ENCODE assay signal across 1 cellular context in the genomic region with DNA sequence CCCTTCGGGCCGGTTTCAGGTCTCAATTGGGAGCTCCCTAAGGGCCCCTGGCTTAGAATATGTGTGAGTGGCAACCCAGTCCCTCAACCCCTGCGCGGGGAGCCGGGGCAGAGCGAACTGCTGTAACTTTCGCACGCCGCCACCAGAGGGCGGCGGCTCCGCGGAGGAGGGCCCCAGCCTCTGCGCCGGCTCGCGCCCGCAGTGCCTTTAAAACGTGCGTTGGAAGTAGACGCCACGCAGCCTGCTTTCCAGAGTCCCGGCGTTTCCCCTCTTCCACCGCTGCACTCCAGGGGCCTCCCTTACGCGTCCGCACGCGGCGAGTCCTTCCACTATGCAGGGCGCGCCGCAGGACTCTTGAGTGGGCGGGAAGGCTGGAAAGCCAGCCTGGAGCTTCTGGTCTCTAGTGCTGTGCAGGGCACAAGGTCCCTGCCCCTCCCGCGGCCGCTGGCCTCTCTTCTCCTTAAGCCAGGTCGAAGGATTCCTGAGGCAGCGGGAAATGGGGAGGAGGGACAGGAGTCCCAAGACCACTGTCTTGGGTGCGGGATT.
TF ChIP-seq lines count a peak whose summit lies in the region.

No MANE protein-coding gene starts in this region.

TF ChIP-seq in K562, 482 proteins besides CTCF, POLR2A, EP300 and RAD21 (continued from another document and continues in another):
- TF ChIP-seq BRD4 (IDR thresholded peaks at IDR 0.05): no peak
- TF ChIP-seq HMG20A (CRISPR knock-in tag; conservative IDR thresholded peaks at IDR 0.05): no peak
- TF ChIP-seq U2AF2 (optimal IDR thresholded peaks at IDR 0.05; ENCODE audit: low read depth, low read length): no peak
- TF ChIP-seq CBFA2T3 (IDR thresholded peaks at IDR 0.05): no peak
- TF ChIP-seq HIVEP1 (CRISPR knock-in tag; IDR thresholded peaks at IDR 0.05): no peak
- TF ChIP-seq POLR3A (IDR thresholded peaks at IDR 0.05; ENCODE audit: borderline replicate concordance, extremely low read depth, insufficient read depth, insufficient read length): no peak
- TF ChIP-seq ZKSCAN3 (CRISPR knock-in tag; IDR thresholded peaks at IDR 0.05): no peak
- no peak for TF ChIP-seq RUNX1 (IDR thresholded peaks at IDR 0.05; ENCODE audit: low read depth)
- peak; percentile 50; the same call in 1 of the 2 replicates for TF ChIP-seq ZNF263 (CRISPR knock-in tag; IDR thresholded peaks at IDR 0.05; ENCODE audit: borderline replicate concordance)
- no peak for TF ChIP-seq MAFK (IDR thresholded peaks at IDR 0.05; ENCODE audit: low read length)
- TF ChIP-seq, protein P1, sequence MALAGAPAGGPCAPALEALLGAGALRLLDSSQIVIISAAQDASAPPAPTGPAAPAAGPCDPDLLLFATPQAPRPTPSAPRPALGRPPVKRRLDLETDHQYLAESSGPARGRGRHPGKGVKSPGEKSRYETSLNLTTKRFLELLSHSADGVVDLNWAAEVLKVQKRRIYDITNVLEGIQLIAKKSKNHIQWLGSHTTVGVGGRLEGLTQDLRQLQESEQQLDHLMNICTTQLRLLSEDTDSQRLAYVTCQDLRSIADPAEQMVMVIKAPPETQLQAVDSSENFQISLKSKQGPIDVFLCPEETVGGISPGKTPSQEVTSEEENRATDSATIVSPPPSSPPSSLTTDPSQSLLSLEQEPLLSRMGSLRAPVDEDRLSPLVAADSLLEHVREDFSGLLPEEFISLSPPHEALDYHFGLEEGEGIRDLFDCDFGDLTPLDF (CRISPR knock-in tag; IDR thresholded peaks at IDR 0.05): no peak
- TF ChIP-seq SIX5 (IDR thresholded peaks at IDR 0.05; ENCODE audit: borderline replicate concordance in 1 of 2, insufficient read depth in 1 of 2, low read depth in 1 of 2, low read length in 2 of 2): no peak
- no peak for TF ChIP-seq RBM34 (IDR thresholded peaks at IDR 0.05; ENCODE audit: borderline replicate concordance, insufficient read depth, low read length)
- TF ChIP-seq, protein P2, sequence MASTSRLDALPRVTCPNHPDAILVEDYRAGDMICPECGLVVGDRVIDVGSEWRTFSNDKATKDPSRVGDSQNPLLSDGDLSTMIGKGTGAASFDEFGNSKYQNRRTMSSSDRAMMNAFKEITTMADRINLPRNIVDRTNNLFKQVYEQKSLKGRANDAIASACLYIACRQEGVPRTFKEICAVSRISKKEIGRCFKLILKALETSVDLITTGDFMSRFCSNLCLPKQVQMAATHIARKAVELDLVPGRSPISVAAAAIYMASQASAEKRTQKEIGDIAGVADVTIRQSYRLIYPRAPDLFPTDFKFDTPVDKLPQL (IDR thresholded peaks at IDR 0.05; ENCODE audit: extremely low read depth, insufficient read length): no peak
- no peak for TF ChIP-seq FOXM1 (IDR thresholded peaks at IDR 0.05; ENCODE audit: low read depth)
- TF ChIP-seq FOXM1 (CRISPR knock-in tag; IDR thresholded peaks at IDR 0.05; ENCODE audit: low read depth): 0 out of 2 replicates have a peak, but pooled peaks have one; percentile 66
- TF ChIP-seq, protein P3, sequence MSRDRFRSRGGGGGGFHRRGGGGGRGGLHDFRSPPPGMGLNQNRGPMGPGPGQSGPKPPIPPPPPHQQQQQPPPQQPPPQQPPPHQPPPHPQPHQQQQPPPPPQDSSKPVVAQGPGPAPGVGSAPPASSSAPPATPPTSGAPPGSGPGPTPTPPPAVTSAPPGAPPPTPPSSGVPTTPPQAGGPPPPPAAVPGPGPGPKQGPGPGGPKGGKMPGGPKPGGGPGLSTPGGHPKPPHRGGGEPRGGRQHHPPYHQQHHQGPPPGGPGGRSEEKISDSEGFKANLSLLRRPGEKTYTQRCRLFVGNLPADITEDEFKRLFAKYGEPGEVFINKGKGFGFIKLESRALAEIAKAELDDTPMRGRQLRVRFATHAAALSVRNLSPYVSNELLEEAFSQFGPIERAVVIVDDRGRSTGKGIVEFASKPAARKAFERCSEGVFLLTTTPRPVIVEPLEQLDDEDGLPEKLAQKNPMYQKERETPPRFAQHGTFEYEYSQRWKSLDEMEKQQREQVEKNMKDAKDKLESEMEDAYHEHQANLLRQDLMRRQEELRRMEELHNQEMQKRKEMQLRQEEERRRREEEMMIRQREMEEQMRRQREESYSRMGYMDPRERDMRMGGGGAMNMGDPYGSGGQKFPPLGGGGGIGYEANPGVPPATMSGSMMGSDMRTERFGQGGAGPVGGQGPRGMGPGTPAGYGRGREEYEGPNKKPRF (IDR thresholded peaks at IDR 0.05; ENCODE audit: low read depth, low read length): no peak
- 0 out of 2 replicates have a peak, but pooled peaks have one; percentile 27 for TF ChIP-seq ZNF384 (IDR thresholded peaks at IDR 0.05; ENCODE audit: low read depth, low read length)
- no peak for TF ChIP-seq ARHGAP35 (IDR thresholded peaks at IDR 0.05; ENCODE audit: partially characterized antibody)
- TF ChIP-seq, protein P4, sequence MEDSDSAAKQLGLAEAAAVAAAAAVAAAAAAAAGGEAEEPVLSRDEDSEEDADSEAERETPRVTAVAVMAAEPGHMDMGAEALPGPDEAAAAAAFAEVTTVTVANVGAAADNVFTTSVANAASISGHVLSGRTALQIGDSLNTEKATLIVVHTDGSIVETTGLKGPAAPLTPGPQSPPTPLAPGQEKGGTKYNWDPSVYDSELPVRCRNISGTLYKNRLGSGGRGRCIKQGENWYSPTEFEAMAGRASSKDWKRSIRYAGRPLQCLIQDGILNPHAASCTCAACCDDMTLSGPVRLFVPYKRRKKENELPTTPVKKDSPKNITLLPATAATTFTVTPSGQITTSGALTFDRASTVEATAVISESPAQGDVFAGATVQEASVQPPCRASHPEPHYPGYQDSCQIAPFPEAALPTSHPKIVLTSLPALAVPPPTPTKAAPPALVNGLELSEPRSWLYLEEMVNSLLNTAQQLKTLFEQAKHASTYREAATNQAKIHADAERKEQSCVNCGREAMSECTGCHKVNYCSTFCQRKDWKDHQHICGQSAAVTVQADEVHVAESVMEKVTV (CRISPR knock-in tag; IDR thresholded peaks at IDR 0.05): peak; percentile 98
- TF ChIP-seq, protein P5, sequence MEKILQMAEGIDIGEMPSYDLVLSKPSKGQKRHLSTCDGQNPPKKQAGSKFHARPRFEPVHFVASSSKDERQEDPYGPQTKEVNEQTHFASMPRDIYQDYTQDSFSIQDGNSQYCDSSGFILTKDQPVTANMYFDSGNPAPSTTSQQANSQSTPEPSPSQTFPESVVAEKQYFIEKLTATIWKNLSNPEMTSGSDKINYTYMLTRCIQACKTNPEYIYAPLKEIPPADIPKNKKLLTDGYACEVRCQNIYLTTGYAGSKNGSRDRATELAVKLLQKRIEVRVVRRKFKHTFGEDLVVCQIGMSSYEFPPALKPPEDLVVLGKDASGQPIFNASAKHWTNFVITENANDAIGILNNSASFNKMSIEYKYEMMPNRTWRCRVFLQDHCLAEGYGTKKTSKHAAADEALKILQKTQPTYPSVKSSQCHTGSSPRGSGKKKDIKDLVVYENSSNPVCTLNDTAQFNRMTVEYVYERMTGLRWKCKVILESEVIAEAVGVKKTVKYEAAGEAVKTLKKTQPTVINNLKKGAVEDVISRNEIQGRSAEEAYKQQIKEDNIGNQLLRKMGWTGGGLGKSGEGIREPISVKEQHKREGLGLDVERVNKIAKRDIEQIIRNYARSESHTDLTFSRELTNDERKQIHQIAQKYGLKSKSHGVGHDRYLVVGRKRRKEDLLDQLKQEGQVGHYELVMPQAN (IDR thresholded peaks at IDR 0.05; ENCODE audit: borderline replicate concordance): no peak
- TF ChIP-seq DACH1 (IDR thresholded peaks at IDR 0.05; ENCODE audit: partially characterized antibody): no peak
- no peak for TF ChIP-seq IFI16 (CRISPR knock-in tag; IDR thresholded peaks at IDR 0.05)
- peak; percentile 72; the same call in 1 of the 2 replicates for TF ChIP-seq ERF (CRISPR knock-in tag; IDR thresholded peaks at IDR 0.05)
- TF ChIP-seq HNRNPH1 (optimal IDR thresholded peaks at IDR 0.05; ENCODE audit: low read depth, low read length): no peak
- TF ChIP-seq, protein P6, sequence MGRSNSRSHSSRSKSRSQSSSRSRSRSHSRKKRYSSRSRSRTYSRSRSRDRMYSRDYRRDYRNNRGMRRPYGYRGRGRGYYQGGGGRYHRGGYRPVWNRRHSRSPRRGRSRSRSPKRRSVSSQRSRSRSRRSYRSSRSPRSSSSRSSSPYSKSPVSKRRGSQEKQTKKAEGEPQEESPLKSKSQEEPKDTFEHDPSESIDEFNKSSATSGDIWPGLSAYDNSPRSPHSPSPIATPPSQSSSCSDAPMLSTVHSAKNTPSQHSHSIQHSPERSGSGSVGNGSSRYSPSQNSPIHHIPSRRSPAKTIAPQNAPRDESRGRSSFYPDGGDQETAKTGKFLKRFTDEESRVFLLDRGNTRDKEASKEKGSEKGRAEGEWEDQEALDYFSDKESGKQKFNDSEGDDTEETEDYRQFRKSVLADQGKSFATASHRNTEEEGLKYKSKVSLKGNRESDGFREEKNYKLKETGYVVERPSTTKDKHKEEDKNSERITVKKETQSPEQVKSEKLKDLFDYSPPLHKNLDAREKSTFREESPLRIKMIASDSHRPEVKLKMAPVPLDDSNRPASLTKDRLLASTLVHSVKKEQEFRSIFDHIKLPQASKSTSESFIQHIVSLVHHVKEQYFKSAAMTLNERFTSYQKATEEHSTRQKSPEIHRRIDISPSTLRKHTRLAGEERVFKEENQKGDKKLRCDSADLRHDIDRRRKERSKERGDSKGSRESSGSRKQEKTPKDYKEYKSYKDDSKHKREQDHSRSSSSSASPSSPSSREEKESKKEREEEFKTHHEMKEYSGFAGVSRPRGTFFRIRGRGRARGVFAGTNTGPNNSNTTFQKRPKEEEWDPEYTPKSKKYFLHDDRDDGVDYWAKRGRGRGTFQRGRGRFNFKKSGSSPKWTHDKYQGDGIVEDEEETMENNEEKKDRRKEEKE (IDR thresholded peaks at IDR 0.05; ENCODE audit: borderline replicate concordance in 1 of 2, control insufficient read depth in 1 of 2, low read depth in 2 of 2, low read length in 1 of 2): no peak
- TF ChIP-seq SREBF2 (CRISPR knock-in tag; IDR thresholded peaks at IDR 0.05): no peak
- TF ChIP-seq RBM25 (IDR thresholded peaks at IDR 0.05; ENCODE audit: low read depth, low read length, severe bottlenecking): no peak
- TF ChIP-seq BMI1 (IDR thresholded peaks at IDR 0.05; ENCODE audit: low read length): no peak
- TF ChIP-seq CEBPG (CRISPR knock-in tag; IDR thresholded peaks at IDR 0.05): no peak
- no peak for TF ChIP-seq CEBPG (tag; conservative IDR thresholded peaks at IDR 0.05 in 1 of 2, IDR thresholded peaks at IDR 0.05 in 1 of 2)
- TF ChIP-seq, protein P7, sequence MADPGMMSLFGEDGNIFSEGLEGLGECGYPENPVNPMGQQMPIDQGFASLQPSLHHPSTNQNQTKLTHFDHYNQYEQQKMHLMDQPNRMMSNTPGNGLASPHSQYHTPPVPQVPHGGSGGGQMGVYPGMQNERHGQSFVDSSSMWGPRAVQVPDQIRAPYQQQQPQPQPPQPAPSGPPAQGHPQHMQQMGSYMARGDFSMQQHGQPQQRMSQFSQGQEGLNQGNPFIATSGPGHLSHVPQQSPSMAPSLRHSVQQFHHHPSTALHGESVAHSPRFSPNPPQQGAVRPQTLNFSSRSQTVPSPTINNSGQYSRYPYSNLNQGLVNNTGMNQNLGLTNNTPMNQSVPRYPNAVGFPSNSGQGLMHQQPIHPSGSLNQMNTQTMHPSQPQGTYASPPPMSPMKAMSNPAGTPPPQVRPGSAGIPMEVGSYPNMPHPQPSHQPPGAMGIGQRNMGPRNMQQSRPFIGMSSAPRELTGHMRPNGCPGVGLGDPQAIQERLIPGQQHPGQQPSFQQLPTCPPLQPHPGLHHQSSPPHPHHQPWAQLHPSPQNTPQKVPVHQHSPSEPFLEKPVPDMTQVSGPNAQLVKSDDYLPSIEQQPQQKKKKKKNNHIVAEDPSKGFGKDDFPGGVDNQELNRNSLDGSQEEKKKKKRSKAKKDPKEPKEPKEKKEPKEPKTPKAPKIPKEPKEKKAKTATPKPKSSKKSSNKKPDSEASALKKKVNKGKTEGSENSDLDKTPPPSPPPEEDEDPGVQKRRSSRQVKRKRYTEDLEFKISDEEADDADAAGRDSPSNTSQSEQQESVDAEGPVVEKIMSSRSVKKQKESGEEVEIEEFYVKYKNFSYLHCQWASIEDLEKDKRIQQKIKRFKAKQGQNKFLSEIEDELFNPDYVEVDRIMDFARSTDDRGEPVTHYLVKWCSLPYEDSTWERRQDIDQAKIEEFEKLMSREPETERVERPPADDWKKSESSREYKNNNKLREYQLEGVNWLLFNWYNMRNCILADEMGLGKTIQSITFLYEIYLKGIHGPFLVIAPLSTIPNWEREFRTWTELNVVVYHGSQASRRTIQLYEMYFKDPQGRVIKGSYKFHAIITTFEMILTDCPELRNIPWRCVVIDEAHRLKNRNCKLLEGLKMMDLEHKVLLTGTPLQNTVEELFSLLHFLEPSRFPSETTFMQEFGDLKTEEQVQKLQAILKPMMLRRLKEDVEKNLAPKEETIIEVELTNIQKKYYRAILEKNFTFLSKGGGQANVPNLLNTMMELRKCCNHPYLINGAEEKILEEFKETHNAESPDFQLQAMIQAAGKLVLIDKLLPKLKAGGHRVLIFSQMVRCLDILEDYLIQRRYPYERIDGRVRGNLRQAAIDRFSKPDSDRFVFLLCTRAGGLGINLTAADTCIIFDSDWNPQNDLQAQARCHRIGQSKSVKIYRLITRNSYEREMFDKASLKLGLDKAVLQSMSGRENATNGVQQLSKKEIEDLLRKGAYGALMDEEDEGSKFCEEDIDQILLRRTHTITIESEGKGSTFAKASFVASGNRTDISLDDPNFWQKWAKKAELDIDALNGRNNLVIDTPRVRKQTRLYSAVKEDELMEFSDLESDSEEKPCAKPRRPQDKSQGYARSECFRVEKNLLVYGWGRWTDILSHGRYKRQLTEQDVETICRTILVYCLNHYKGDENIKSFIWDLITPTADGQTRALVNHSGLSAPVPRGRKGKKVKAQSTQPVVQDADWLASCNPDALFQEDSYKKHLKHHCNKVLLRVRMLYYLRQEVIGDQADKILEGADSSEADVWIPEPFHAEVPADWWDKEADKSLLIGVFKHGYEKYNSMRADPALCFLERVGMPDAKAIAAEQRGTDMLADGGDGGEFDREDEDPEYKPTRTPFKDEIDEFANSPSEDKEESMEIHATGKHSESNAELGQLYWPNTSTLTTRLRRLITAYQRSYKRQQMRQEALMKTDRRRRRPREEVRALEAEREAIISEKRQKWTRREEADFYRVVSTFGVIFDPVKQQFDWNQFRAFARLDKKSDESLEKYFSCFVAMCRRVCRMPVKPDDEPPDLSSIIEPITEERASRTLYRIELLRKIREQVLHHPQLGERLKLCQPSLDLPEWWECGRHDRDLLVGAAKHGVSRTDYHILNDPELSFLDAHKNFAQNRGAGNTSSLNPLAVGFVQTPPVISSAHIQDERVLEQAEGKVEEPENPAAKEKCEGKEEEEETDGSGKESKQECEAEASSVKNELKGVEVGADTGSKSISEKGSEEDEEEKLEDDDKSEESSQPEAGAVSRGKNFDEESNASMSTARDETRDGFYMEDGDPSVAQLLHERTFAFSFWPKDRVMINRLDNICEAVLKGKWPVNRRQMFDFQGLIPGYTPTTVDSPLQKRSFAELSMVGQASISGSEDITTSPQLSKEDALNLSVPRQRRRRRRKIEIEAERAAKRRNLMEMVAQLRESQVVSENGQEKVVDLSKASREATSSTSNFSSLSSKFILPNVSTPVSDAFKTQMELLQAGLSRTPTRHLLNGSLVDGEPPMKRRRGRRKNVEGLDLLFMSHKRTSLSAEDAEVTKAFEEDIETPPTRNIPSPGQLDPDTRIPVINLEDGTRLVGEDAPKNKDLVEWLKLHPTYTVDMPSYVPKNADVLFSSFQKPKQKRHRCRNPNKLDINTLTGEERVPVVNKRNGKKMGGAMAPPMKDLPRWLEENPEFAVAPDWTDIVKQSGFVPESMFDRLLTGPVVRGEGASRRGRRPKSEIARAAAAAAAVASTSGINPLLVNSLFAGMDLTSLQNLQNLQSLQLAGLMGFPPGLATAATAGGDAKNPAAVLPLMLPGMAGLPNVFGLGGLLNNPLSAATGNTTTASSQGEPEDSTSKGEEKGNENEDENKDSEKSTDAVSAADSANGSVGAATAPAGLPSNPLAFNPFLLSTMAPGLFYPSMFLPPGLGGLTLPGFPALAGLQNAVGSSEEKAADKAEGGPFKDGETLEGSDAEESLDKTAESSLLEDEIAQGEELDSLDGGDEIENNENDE (IDR thresholded peaks at IDR 0.05; ENCODE audit: low read depth, low read length): no peak
- peak; percentile 79 for TF ChIP-seq GATAD2B (IDR thresholded peaks at IDR 0.05; ENCODE audit: borderline replicate concordance)
